Comparison of ENCODE assay signal across 13 cellular contexts in genomic region chr7:145082366-145083240, GRCh38.
DNase-seq lines count a peak whose midpoint lies in the region; ATAC-seq lines count a peak whose summit lies in the region.
"Had no signal": no experiment of that assay in that cellular context is flagged by ENCODE, and none has a peak within 500 bp of the region (broad histone marks: within the 10 kb centered on the region; RNA-seq: fewer than 3 reads in every experiment).

No MANE protein-coding gene starts in this region.

- peak; percentile 7 for DNase-seq in A172 (ENCODE audit: low spot score)
- peak; percentile 49 for DNase-seq in NCI-H1417 treated with DMSO at 0.1 percent for 48 hours (lab: John Stamatoyannopoulos, UW)
- peak; percentile 98 to 99 for DNase-seq in SJCRH30
- DNase-seq in glomerular visceral epithelial cell (ENCODE audit: extremely low spot score) = no peak
- DNase-seq in left ventricle myocardium superior = no peak
- DNase-seq in GOT3 (lab: John Stamatoyannopoulos, UW) = no peak
- DNase-seq in activated CD8-positive, alpha-beta memory T cell treated with anti-CD3 and anti-CD28 coated beads, Interleukin-2, amount 50 U/mL, for 4 hours = no peak
- DNase-seq: ACHN; activated T-cell treated with anti-CD3 and anti-CD28 coated beads for 4 hours; NCI-H774; nucleus accumbens; stimulated activated CD4-positive, alpha-beta T cell treated with anti-CD3 and anti-CD28 coated beads, Interleukin-2, amount 100 ng/mL, for 24 hours had no signal

- no peaks in the 10 kb centered on the region for H3K36me3 ChIP-seq in SJCRH30

- no peaks in the 10 kb centered on the region for H3K9me3 ChIP-seq in SJCRH30 (replicated peaks)

- intact Hi-C loops in left ventricle myocardium superior (cut with micrococcal nuclease) = no loop called here

- ATAC-seq in GM21447 (IDR thresholded peaks at IDR 0.05; ENCODE audit: unreplicated experiment) (peak; percentile 67), left ventricle myocardium superior (no peak)

- H3K27me3 ChIP-seq in SJCRH30 = no peaks in the 10 kb centered on the region

- H3K27ac ChIP-seq in SJCRH30 = peak overlapping the region; percentile 96

- H3K4me1 ChIP-seq in SJCRH30 = peaks cover 27% of the 10 kb centered on the region

- H3K4me3 ChIP-seq in SJCRH30 = peak overlapping the region; percentile 41

Comparison
In these comparisons a context has a peak if more than half of its experiments do, and no peak if none do; other contexts are left out.
1. DNase-seq: peak in A172 (single experiment), NCI-H1417 treated with DMSO at 0.1 percent for 48 hours (single experiment) and SJCRH30 (2 of 2); none in glomerular visceral epithelial cell (single experiment), left ventricle myocardium superior (single experiment), GOT3 (single experiment) and activated CD8-positive, alpha-beta memory T cell treated with anti-CD3 and anti-CD28 coated beads, Interleukin-2, amount 50 U/mL, for 4 hours (single experiment).